In the genomic region with DNA sequence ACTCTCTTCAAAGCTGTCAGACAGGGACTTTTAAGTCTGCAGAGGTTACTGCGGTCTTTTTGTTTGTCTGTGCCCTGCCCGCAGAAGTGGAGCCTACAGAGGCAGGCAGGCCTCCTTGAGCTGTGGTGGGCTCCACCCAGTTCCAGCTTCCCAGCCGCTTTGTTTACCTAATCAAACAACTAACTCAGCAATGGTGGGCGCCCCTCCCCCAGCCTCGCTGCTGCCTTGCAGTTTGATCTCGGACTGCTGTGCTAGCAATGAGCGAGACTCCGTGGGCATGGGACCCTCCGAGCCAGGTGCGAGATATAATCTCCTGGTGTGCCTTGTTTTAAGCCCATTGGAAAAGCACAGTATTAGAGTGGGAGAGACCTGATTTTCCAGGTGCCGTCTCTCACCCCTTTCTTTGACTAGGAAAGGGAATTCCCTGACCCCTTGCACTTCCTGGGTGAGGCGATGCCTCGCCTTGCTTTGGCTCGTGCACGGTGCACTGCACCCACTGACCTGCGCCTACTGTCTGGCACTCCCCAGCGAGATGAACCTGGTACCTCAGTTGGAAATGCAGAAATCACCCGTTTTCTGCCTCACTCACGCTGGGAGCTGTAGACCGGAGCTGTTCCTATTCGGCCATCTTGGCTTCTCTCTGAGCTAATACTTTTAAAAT, we compare ENCODE assay signal across 7 cellular contexts. TPM values are rescaled to one million over a fixed set of nuclear protein-coding genes. Genes with fewer than 3 reads are reported as not detected.
DNase-seq lines count a peak whose midpoint lies in the region; ATAC-seq and TF ChIP-seq lines count a peak whose summit lies in the region.
"Not testable (repeated sequence)": the region's sequence is repeated elsewhere in the genome, so short reads cannot be mapped to it uniquely, and the experiment has no call there.

No MANE protein-coding gene starts in this region.

- H3K9me3 Mint-ChIP-seq in WTC11: not testable (repeated sequence)

- H3K9me3 ChIP-seq in HUES6 (ENCODE audit: control insufficient read depth, insufficient read depth, low read depth, low read length); mucosa of rectum (ENCODE audit: control insufficient read depth in 2 of 2, low read length in 2 of 2): not testable (repeated sequence)

- H3K4me3 Mint-ChIP-seq in WTC11: not testable (repeated sequence)

- POLR2A ChIA-PET in WTC11 (lab: Charles Lee): not testable (repeated sequence)

- peak overlapping the region; percentile 57; the same call in 1 of the 2 replicates for H3K27ac Mint-ChIP-seq in WTC11

- ATAC-seq in WTC11, left colon: not testable (repeated sequence)

- peaks cover 21% of the 10 kb centered on the region for H3K4me1 Mint-ChIP-seq in WTC11

- H3K4me3 ChIP-seq in HUES6 (ENCODE audit: low read depth, low read length): not testable (repeated sequence)
- H3K4me3 ChIP-seq in mucosa of rectum (ENCODE audit: low read length in 2 of 2): peak overlapping the region; percentile 39 to 46

- H3K9ac ChIP-seq in HUES6 (ENCODE audit: low read length): peak overlapping the region; percentile 27
- peak overlapping the region in 1 of 2 donors; percentile 17 for H3K9ac ChIP-seq in mucosa of rectum (ENCODE audit: low read depth in 1 of 2, low read length in 2 of 2)

- not testable (repeated sequence) for H3K27me3 Mint-ChIP-seq in WTC11 (ENCODE audit: low read depth)

- intact Hi-C loops in left colon (cut with DNase I, micrococcal nuclease): not testable (repeated sequence)

- H3K36me3 Mint-ChIP-seq in WTC11: not testable (repeated sequence)

- not testable (repeated sequence) for H3K36me3 ChIP-seq in HUES6 (ENCODE audit: control insufficient read depth, insufficient read depth, low read length); mucosa of rectum (ENCODE audit: control insufficient read depth in 2 of 2, insufficient read depth in 2 of 2, low read length in 2 of 2)

- not testable (repeated sequence) for H3K27ac ChIP-seq in HUES6 (ENCODE audit: low read depth, low read length); mucosa of rectum (ENCODE audit: low read depth in 2 of 2, low read length in 2 of 2)

- DNase-seq in A172 (ENCODE audit: low spot score) (peak; percentile 2), DMS53 treated with DMSO at 0.1 percent for 48 hours (lab: John Stamatoyannopoulos, UW; ENCODE audit: unreplicated experiment) (peak; percentile 56), NCI-H748 (lab: John Stamatoyannopoulos, UW; ENCODE audit: unreplicated experiment) (peak; percentile 13), WTC11 (ENCODE audit: low spot score) (peak; percentile 47), left colon (peak; percentile 55 to 66)

- H3K27me3 ChIP-seq in HUES6 (ENCODE audit: control insufficient read depth, insufficient read depth, low read length); mucosa of rectum (ENCODE audit: control insufficient read depth in 2 of 2, insufficient read depth in 2 of 2, low read length in 2 of 2): not testable (repeated sequence)

- not testable (repeated sequence) for TF ChIP-seq CTCF in WTC11 (IDR thresholded peaks at IDR 0.05)

- CTCF ChIA-PET in WTC11 (lab: Charles Lee): not testable (repeated sequence)

- not testable (repeated sequence) for H3K4me1 ChIP-seq in HUES6 (ENCODE audit: control insufficient read depth, insufficient read depth, low read length); mucosa of rectum (ENCODE audit: control insufficient read depth in 2 of 2, insufficient read depth in 2 of 2, low read length in 2 of 2)

TF ChIP-seq in WTC11, 78 proteins besides CTCF, POLR2A, EP300 and RAD21:
- TF ChIP-seq ZNF281 (CRISPR knock-in tag; IDR thresholded peaks at IDR 0.05) (0 out of 2 replicates have a peak, but pooled peaks have one; percentile 48), FOXP1 (CRISPR knock-in tag; IDR thresholded peaks at IDR 0.05; ENCODE audit: borderline replicate concordance) (peak; percentile 13; the same call in 1 of the 2 replicates)

RNA-seq across cellular contexts. Expression of gene MGST1, which starts 35.3 kb away (rescaled TPM):
- 8.1 and 11.4 TPM in 2 replicates for total RNA-seq in A172 (2014; rRNA removed; shearing (Covaris generic))
- total RNA-seq in WTC11 (2021) (285 to 344 TPM (median 324 TPM) in 3 replicates), left colon (100 to 1,000 TPM; 333 to 354 TPM)

Comparison
In these comparisons a context has a peak if more than half of its experiments do, and no peak if none do; other contexts are left out.
1. DNase-seq: peak in every context shown above with its lines; median percentile 60 in left colon; 56 in DMS53 treated with DMSO at 0.1 percent for 48 hours; 47 in WTC11; 13 in NCI-H748; 2 in A172.
2. RNA of gene MGST1, which starts 35.3 kb away (total RNA-seq): 333 to 354 TPM in left colon and 285 to 344 TPM in WTC11; 8.1 to 11.4 TPM in A172; every median in the first group is over 10 times any median in the second.